Comparison of ENCODE assay signal across 11 cellular contexts in genomic region chr9:38022995-38023394, GRCh38. TPM values are rescaled to one million over a fixed set of nuclear protein-coding genes. Genes with fewer than 3 reads are reported as not detected.
A peak's percentile ranks its signal among the peaks of the same experiment; 100 is the strongest.
DNase-seq lines count a peak whose midpoint lies in the region; ATAC-seq, FAIRE-seq and TF ChIP-seq lines count a peak whose summit lies in the region.
"Had no signal": no experiment of that assay in that cellular context is flagged by ENCODE, and none has a peak within 500 bp of the region (broad histone marks: within the 10 kb centered on the region; RNA-seq: fewer than 3 reads in every experiment).

No MANE protein-coding gene starts in this region.

- H2AFZ ChIP-seq in Karpas-422 (ENCODE audit: low read length), result no peak overlapping the region

- POLR2A ChIA-PET in RWPE1 (lab: Yijun Ruan, JAX; ENCODE audit: low non-redundant PET), result interaction anchor here (0.8 kb wide), 1 partner anchor 49 kb away, joined by 3 read pairs; no protein-coding TSS in a partner anchor

- H3K36me3 ChIP-seq in Karpas-422 (ENCODE audit: insufficient read depth, low read length) (no peaks in the 10 kb centered on the region), small intestine (ENCODE audit: control insufficient read depth in 2 of 2, insufficient read depth in 2 of 2, low read length in 2 of 2) (no peaks in the 10 kb centered on the region)

- peak overlapping the region; percentile 71 for H3K9ac ChIP-seq in Karpas-422 (ENCODE audit: low read length)

- no peak for FAIRE-seq in small intestine (lab: Jason Lieb, UNC)
- FAIRE-seq: colon had no signal

- H3K27me3 ChIP-seq in Karpas-422 (ENCODE audit: low read length) (no peaks in the 10 kb centered on the region), small intestine (ENCODE audit: control insufficient read depth in 2 of 2, insufficient read depth in 2 of 2, low read length in 2 of 2) (no peaks in the 10 kb centered on the region)

- peaks cover 52% of the 10 kb centered on the region for H3K79me2 ChIP-seq in Karpas-422 (ENCODE audit: low read length)

- no peaks in the 10 kb centered on the region for H3K9me2 ChIP-seq in Karpas-422 (replicated peaks; ENCODE audit: insufficient read depth, low read length)

- intact Hi-C loops in left colon (cut with DNase I, micrococcal nuclease), result no loop called here

- H3K9me3 ChIP-seq in Karpas-422 (ENCODE audit: low read length), result no peaks in the 10 kb centered on the region
- no peaks in the 10 kb centered on the region for H3K9me3 ChIP-seq in small intestine (ENCODE audit: control insufficient read depth, low read depth)

- ATAC-seq in left colon (peak; percentile 67), HG02870 (IDR thresholded peaks at IDR 0.05; ENCODE audit: unreplicated experiment) (no peak), HG02571 (IDR thresholded peaks at IDR 0.05; ENCODE audit: unreplicated experiment) (no peak)
- ATAC-seq: right cardiac atrium; stimulated activated effector memory CD8-positive, alpha-beta T cell treated with anti-CD3 and anti-CD28 coated beads, Interleukin-12 subunit alpha, Interleukin-12 subunit beta, amount 100 ng/mL, for 72 hours had no signal

- peaks cover 100% of the 10 kb centered on the region for H3K4me1 ChIP-seq in Karpas-422 (ENCODE audit: low read length)
- peaks cover 0 to 7% of the 10 kb centered on the region in 2 donors for H3K4me1 ChIP-seq in small intestine (ENCODE audit: control insufficient read depth in 2 of 2, insufficient read depth in 1 of 2, low read depth in 1 of 2, low read length in 1 of 2)

- WGBS in small intestine, 3 donors, result 32 to 54% (median 37%) methylated on average over 7 to 8 of the region's 8 CpGs

- H4K20me1 ChIP-seq in Karpas-422 (ENCODE audit: insufficient read depth, low read depth, low read length), result no peaks in the 10 kb centered on the region

- peak overlapping the region; percentile 99 for H3K27ac ChIP-seq in Karpas-422 (ENCODE audit: low read length)
- peak overlapping the region; percentile 98 for H3K27ac ChIP-seq in RWPE1
- peak overlapping the region in 1 of 2 donors; percentile 13 for H3K27ac ChIP-seq in small intestine (ENCODE audit: low read depth in 1 of 2, low read length in 1 of 2)

- TF ChIP-seq CTCF in RWPE1 (conservative IDR thresholded peaks at IDR 0.05; ENCODE audit: low read depth), result no peak

- CTCF ChIA-PET in RWPE1 (lab: Yijun Ruan, JAX), result interaction anchor here (0.5 kb wide), 1 partner anchor 92 kb away, joined by 4 read pairs; no protein-coding TSS in a partner anchor

- H3K4me2 ChIP-seq in Karpas-422 (ENCODE audit: low read depth, low read length, poor library complexity, severe bottlenecking), result peak overlapping the region; percentile 68

- peak overlapping the region; percentile 55 for H3K4me3 ChIP-seq in Karpas-422 (ENCODE audit: low read length)
- H3K4me3 ChIP-seq in small intestine (ENCODE audit: low read depth in 1 of 2, low read length in 2 of 2), result no peak overlapping the region

- peak; percentile 72 for DNase-seq in Karpas-422
- no peak for DNase-seq in RWPE1 (ENCODE audit: low spot score)
- DNase-seq in left colon, result peak in 1 of 2 donors; percentile 49
- DNase-seq in small intestine, result peak; percentile 24
- no peak for DNase-seq in MV-4-11 (lab: John Stamatoyannopoulos, UW)
- no peak for DNase-seq in activated T-cell treated with anti-CD3 and anti-CD28 coated beads, Interleukin-2, amount 50 U/mL, for 1 hour
- DNase-seq: right cardiac atrium had no signal

RNA-seq across cellular contexts. Expression of gene SHB, which starts 46.0 kb away (rescaled TPM):
- 27.1 and 42.8 TPM in 2 replicates for total RNA-seq in Karpas-422 (2014; rRNA removed; shearing (Covaris generic); ENCODE audit: low replicate concordance)
- 10 to 100 TPM; 19.6 to 26.2 TPM for total RNA-seq in left colon
- 10 to 100 TPM in 1 of 3 donors, 1 to 10 TPM in 2; 8.9 to 18.9 (median 9.2) TPM for polyA plus RNA-seq in small intestine

Comparison
In these comparisons a context has a peak if more than half of its experiments do, and no peak if none do; other contexts are left out.
1. DNase-seq: peak in Karpas-422 (single experiment) and small intestine (single experiment); none in RWPE1 (single experiment), MV-4-11 (single experiment) and activated T-cell treated with anti-CD3 and anti-CD28 coated beads, Interleukin-2, amount 50 U/mL, for 1 hour (single experiment).